ENCODE assay signal across 1 cellular context in genomic region chr10:28532509-28533314, GRCh38.
A peak's percentile ranks its signal among the peaks of the same experiment; 100 is the strongest.
TF ChIP-seq lines count a peak whose summit lies in the region.

TSS of gene WAC (plus strand) at chr10:28533118. CDS start at chr10:28533580, 462 bp downstream.

TF ChIP-seq in HEK293, 187 proteins besides CTCF, POLR2A, EP300 and RAD21 (continued from another document and continues in another):
- no peak; the same call in 1 of the 2 replicates for TF ChIP-seq TSHZ1 (tag by site-specific recombination; IDR thresholded peaks at IDR 0.05; ENCODE audit: borderline replicate concordance)
- TF ChIP-seq PATZ1 (tag by site-specific recombination; IDR thresholded peaks at IDR 0.05): peak; percentile 89
- TF ChIP-seq ZNF18 (tag by site-specific recombination; IDR thresholded peaks at IDR 0.05): no peak
- TF ChIP-seq ZNF707 (tag by site-specific recombination; IDR thresholded peaks at IDR 0.05): no peak
- TF ChIP-seq ZBTB17 (tag by site-specific recombination; IDR thresholded peaks at IDR 0.05): peak; percentile 89
- TF ChIP-seq ZNF121 (tag by site-specific recombination; IDR thresholded peaks at IDR 0.05): no peak
- TF ChIP-seq ZBTB11 (tag by site-specific recombination; conservative IDR thresholded peaks at IDR 0.05; ENCODE audit: low read depth): peak; percentile 92
- TF ChIP-seq ZNF692 (tag by site-specific recombination; IDR thresholded peaks at IDR 0.05): peak; percentile 80
- TF ChIP-seq ZNF624 (tag by site-specific recombination; IDR thresholded peaks at IDR 0.05): no peak
- TF ChIP-seq ELK4 (IDR thresholded peaks at IDR 0.05; ENCODE audit: borderline replicate concordance, low read depth, low read length): no peak; the same call in 1 of the 2 replicates
- TF ChIP-seq ZNF354C (tag by site-specific recombination; IDR thresholded peaks at IDR 0.05; ENCODE audit: borderline replicate concordance, low read depth): no peak
- TF ChIP-seq ZNF785 (tag by site-specific recombination; IDR thresholded peaks at IDR 0.05): no peak
- no peak for TF ChIP-seq ZBTB21 (tag by site-specific recombination; IDR thresholded peaks at IDR 0.05)
- no peak for TF ChIP-seq ZNF626 (tag by site-specific recombination; IDR thresholded peaks at IDR 0.05)
- TF ChIP-seq ZNF398 (tag by site-specific recombination; IDR thresholded peaks at IDR 0.05): peak; percentile 71
- no peak for TF ChIP-seq ZNF133 (tag by site-specific recombination; IDR thresholded peaks at IDR 0.05)
- TF ChIP-seq ZNF548 (tag by site-specific recombination; IDR thresholded peaks at IDR 0.05): no peak
- TF ChIP-seq ZXDB (tag by site-specific recombination; IDR thresholded peaks at IDR 0.05): peak; percentile 99
- no peak for TF ChIP-seq ZNF488 (tag by site-specific recombination; IDR thresholded peaks at IDR 0.05)
- TF ChIP-seq FEZF1 (tag by site-specific recombination; IDR thresholded peaks at IDR 0.05): no peak
- TF ChIP-seq ZNF629 (tag by site-specific recombination; IDR thresholded peaks at IDR 0.05): peak; percentile 69; the same call in 1 of the 2 replicates
- 0 out of 2 replicates have a peak, but pooled peaks have one; percentile 19 for TF ChIP-seq KLF10 (tag by site-specific recombination; IDR thresholded peaks at IDR 0.05)
- TF ChIP-seq ZNF221 (tag by site-specific recombination; IDR thresholded peaks at IDR 0.05; ENCODE audit: borderline replicate concordance): no peak
- peak; percentile 73; the same call in 1 of the 2 replicates for TF ChIP-seq WT1 (tag by site-specific recombination; IDR thresholded peaks at IDR 0.05)
- TF ChIP-seq ZNF239 (tag by site-specific recombination; IDR thresholded peaks at IDR 0.05): no peak
- no peak for TF ChIP-seq ZSCAN18 (tag by site-specific recombination; IDR thresholded peaks at IDR 0.05)
- TF ChIP-seq ZSCAN5A (tag by site-specific recombination; IDR thresholded peaks at IDR 0.05): no peak; the same call in 1 of the 2 replicates
- TF ChIP-seq MYNN (tag by site-specific recombination; IDR thresholded peaks at IDR 0.05; ENCODE audit: borderline replicate concordance): no peak
- no peak for TF ChIP-seq SALL2 (tag by site-specific recombination; IDR thresholded peaks at IDR 0.05; ENCODE audit: borderline replicate concordance)
- no peak for TF ChIP-seq ZNF776 (tag by site-specific recombination; IDR thresholded peaks at IDR 0.05; ENCODE audit: borderline replicate concordance)
- TF ChIP-seq GLI4 (tag by site-specific recombination; IDR thresholded peaks at IDR 0.05): 0 out of 2 replicates have a peak, but pooled peaks have one; percentile 9
- TF ChIP-seq ZNF19 (tag by site-specific recombination; IDR thresholded peaks at IDR 0.05; ENCODE audit: low read depth): no peak
- TF ChIP-seq HIC1 (tag by site-specific recombination; IDR thresholded peaks at IDR 0.05): peak; percentile 98
